ENCODE assay signal across 8 cellular contexts in the genomic region with DNA sequence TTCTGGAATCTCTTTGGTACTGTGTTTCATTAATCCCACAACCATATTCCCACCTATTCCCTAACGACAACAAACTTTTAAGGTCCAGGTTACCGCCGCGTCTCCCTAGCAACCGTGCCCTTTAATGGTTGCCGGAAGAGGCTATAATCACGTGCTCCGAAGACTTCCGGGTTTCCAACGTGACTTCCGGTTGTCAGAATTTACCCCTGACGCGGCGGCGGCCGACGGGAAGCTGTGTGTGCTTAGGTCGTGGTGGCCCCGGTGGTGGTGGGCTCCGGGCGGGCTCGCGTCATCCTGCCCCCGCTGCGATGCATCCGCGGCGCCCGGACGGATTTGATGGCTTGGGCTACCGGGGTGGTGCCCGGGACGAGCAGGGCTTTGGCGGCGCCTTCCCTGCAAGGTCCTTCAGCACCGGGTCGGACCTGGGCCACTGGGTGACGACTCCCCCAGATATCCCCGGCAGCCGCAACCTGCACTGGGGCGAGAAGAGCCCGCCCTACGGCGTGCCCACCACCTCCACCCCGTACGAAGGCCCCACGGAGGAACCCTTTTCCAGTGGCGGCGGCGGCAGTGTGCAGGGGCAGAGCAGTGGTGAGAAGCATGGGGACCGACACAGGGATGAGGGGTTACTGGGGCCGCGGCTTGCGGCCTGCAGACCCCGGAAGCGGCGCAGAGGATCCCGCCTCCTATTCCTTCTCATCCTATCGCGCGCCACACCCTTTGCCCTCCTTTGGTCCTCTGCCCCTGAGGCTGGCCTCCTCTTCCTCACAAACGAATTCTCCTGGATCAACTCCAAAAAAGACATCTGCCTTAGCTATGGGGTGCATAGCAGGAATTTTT. TPM values are rescaled to one million over a fixed set of nuclear protein-coding genes. Genes with fewer than 3 reads are reported as not detected.
DNase-seq lines count a peak whose midpoint lies in the region; ATAC-seq and TF ChIP-seq lines count a peak whose summit lies in the region.

A gene (plus strand): TSS at position 196 of the 840 bp plus-strand sequence. CDS start 113 bp downstream, at position 309.

- H3K4me1 Mint-ChIP-seq in IgD-negative memory B cell: peaks cover 14 to 19% (median 18%) of the 10 kb centered on the region in 3 donors
- H3K4me1 Mint-ChIP-seq in activated T-cell treated with anti-CD3 and anti-CD28 coated beads, Interleukin-2, amount 50 U/mL, for 4 hours (ENCODE audit: low read depth): peaks cover 32% of the 10 kb centered on the region

- peaks cover 1% of the 10 kb centered on the region for H3K36me3 Mint-ChIP-seq in IgD-negative memory B cell
- peaks cover 1% of the 10 kb centered on the region for H3K36me3 Mint-ChIP-seq in activated T-cell treated with anti-CD3 and anti-CD28 coated beads, Interleukin-2, amount 50 U/mL, for 4 hours (ENCODE audit: insufficient read depth)

- peak; percentile 96 for ATAC-seq in GM21529 (IDR thresholded peaks at IDR 0.05; ENCODE audit: unreplicated experiment)
- ATAC-seq in activated T-cell treated with anti-CD3 and anti-CD28 coated beads, Interleukin-2, amount 50 U/mL, for 4 hours: peak; percentile 91 to 93
- ATAC-seq in esophagus mucosa: peak; percentile 97

- no peaks in the 10 kb centered on the region for H3K9me3 Mint-ChIP-seq in IgD-negative memory B cell
- H3K9me3 Mint-ChIP-seq in activated T-cell treated with anti-CD3 and anti-CD28 coated beads, Interleukin-2, amount 50 U/mL, for 4 hours: no peaks in the 10 kb centered on the region

- no peaks in the 10 kb centered on the region for H3K9me3 ChIP-seq in muscle layer of colon (ENCODE audit: low read length)

- H3K27me3 Mint-ChIP-seq in IgD-negative memory B cell: no peaks in the 10 kb centered on the region
- peaks cover 7% of the 10 kb centered on the region for H3K27me3 Mint-ChIP-seq in activated T-cell treated with anti-CD3 and anti-CD28 coated beads, Interleukin-2, amount 50 U/mL, for 4 hours (ENCODE audit: low read depth)

- no peaks in the 10 kb centered on the region for H3K27me3 ChIP-seq in muscle layer of colon (ENCODE audit: control insufficient read depth in 1 of 2, insufficient read depth in 2 of 2, low read length in 2 of 2)

- peak; percentile 83 for DNase-seq in DMS114 treated with DMSO at 0.1 percent for 48 hours (lab: John Stamatoyannopoulos, UW; ENCODE audit: unreplicated experiment)
- DNase-seq in activated T-cell treated with anti-CD3 and anti-CD28 coated beads, Interleukin-2, amount 50 U/mL, for 4 hours: peak; percentile 78
- peak; percentile 78 to 82 for DNase-seq in stimulated activated CD8-positive, alpha-beta memory T cell treated with anti-CD3 and anti-CD28 coated beads, Interleukin-7, amount 100 ng/mL, for 4 hours (ENCODE audit: low read depth in 2 of 2)

- H3K4me1 ChIP-seq in muscle layer of colon (ENCODE audit: insufficient read depth, low read length): peaks cover 5% of the 10 kb centered on the region

- peak within 1 kb of the TSS; percentile 92 to 96 for H3K4me3 ChIP-seq in muscle layer of colon (ENCODE audit: low read depth in 1 of 2, low read length in 2 of 2)

- peak within 1 kb of the TSS; percentile 92 to 100 (median 98) for H3K4me3 Mint-ChIP-seq in IgD-negative memory B cell
- peak within 1 kb of the TSS; percentile 91 for H3K4me3 Mint-ChIP-seq in activated T-cell treated with anti-CD3 and anti-CD28 coated beads, Interleukin-2, amount 50 U/mL, for 4 hours

- H3K27ac ChIP-seq in muscle layer of colon (ENCODE audit: low read depth, low read length): peak within 1 kb of the TSS; percentile 91

- H3K9ac ChIP-seq in muscle layer of colon (ENCODE audit: low read length): peak within 1 kb of the TSS; percentile 78

- peak within 1 kb of the TSS; percentile 91 to 100 (median 99) for H3K27ac Mint-ChIP-seq in IgD-negative memory B cell

- H3K36me3 ChIP-seq in muscle layer of colon (ENCODE audit: insufficient read depth, low read length): no peaks in the 10 kb centered on the region

TF ChIP-seq in PFSK-1, 5 proteins besides CTCF, POLR2A, EP300 and RAD21:
- TF ChIP-seq SIN3A (IDR thresholded peaks at IDR 0.05; ENCODE audit: borderline replicate concordance, insufficient read depth, low read length) (peak; percentile 82), FOXP2 (optimal IDR thresholded peaks at IDR 0.05; ENCODE audit: borderline replicate concordance, extremely low read depth, extremely low read length, insufficient read depth) (peak; percentile 46), POLR2AphosphoS5 (IDR thresholded peaks at IDR 0.05; ENCODE audit: low read depth, low read length) (peak; percentile 88), TAF1 (IDR thresholded peaks at IDR 0.05; ENCODE audit: borderline replicate concordance, insufficient read depth, low read length) (peak; percentile 66; the same call in 1 of the 2 replicates)
- TF ChIP-seq, protein P1, sequence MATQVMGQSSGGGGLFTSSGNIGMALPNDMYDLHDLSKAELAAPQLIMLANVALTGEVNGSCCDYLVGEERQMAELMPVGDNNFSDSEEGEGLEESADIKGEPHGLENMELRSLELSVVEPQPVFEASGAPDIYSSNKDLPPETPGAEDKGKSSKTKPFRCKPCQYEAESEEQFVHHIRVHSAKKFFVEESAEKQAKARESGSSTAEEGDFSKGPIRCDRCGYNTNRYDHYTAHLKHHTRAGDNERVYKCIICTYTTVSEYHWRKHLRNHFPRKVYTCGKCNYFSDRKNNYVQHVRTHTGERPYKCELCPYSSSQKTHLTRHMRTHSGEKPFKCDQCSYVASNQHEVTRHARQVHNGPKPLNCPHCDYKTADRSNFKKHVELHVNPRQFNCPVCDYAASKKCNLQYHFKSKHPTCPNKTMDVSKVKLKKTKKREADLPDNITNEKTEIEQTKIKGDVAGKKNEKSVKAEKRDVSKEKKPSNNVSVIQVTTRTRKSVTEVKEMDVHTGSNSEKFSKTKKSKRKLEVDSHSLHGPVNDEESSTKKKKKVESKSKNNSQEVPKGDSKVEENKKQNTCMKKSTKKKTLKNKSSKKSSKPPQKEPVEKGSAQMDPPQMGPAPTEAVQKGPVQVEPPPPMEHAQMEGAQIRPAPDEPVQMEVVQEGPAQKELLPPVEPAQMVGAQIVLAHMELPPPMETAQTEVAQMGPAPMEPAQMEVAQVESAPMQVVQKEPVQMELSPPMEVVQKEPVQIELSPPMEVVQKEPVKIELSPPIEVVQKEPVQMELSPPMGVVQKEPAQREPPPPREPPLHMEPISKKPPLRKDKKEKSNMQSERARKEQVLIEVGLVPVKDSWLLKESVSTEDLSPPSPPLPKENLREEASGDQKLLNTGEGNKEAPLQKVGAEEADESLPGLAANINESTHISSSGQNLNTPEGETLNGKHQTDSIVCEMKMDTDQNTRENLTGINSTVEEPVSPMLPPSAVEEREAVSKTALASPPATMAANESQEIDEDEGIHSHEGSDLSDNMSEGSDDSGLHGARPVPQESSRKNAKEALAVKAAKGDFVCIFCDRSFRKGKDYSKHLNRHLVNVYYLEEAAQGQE (IDR thresholded peaks at IDR 0.05; ENCODE audit: insufficient read depth in 1 of 2, low read depth in 2 of 2, low read length in 2 of 2): no peak

RNA-seq across cellular contexts. Expression of the gene that starts here (rescaled TPM):
- 21.9 TPM for polyA plus RNA-seq in IgD-negative memory B cell
- polyA plus RNA-seq in PFSK-1 (2012; ENCODE audit: insufficient read length, low read depth): 16.0 TPM
- total RNA-seq in activated T-cell treated with anti-CD3 and anti-CD28 coated beads, Interleukin-2, amount 50 U/mL, for 4 hours: 10 to 100 TPM; 55.2 to 60.4 (median 55.3) TPM
- 31.9 TPM for total RNA-seq in esophagus mucosa

Comparison
In these comparisons a context has a peak if more than half of its experiments do, and no peak if none do; other contexts are left out.
1. Peak in every context shown above with its lines: DNase-seq, ATAC-seq, H3K4me3 ChIP-seq and H3K27ac ChIP-seq.